11 cellular contexts compared by ENCODE assay signal in genomic region chr1:81299892-81300291, GRCh38.
"Had no signal": no experiment of that assay in that cellular context is flagged by ENCODE, and none has a peak within 500 bp of the region (broad histone marks: within the 10 kb centered on the region; RNA-seq: fewer than 3 reads in every experiment).

No MANE protein-coding gene starts in this region.

- H2AFZ ChIP-seq: GM23248, GM23338 had no signal

- DNase-seq: GM23248, GOT3, H7, H9, HCEC 1CT, HFFc6 had no signal

- H3K4me1 ChIP-seq: HAP-1 had no signal

- H3K4me3 ChIP-seq: GM23248, GM23338, HAP-1 had no signal

- H3K36me3 ChIP-seq: HAP-1 had no signal

- H3K9me3 ChIP-seq: HAP-1 had no signal

- FAIRE-seq: H1, H54 had no signal

- H3K27ac ChIP-seq: GM23248 had no signal

- H3K9ac ChIP-seq: GM23248 had no signal

- ATAC-seq: GM23338, HCT116 had no signal

- H3K4me2 ChIP-seq: GM23338 had no signal
